Comparison of ENCODE assay signal across 19 cellular contexts in genomic region chr5:96149546-96149945, GRCh38.
DNase-seq lines count a peak whose midpoint lies in the region; ATAC-seq and TF ChIP-seq lines count a peak whose summit lies in the region.
"Had no signal": no experiment of that assay in that cellular context is flagged by ENCODE, and none has a peak within 500 bp of the region (broad histone marks: within the 10 kb centered on the region; RNA-seq: fewer than 3 reads in every experiment).

No MANE protein-coding gene starts in this region.

- no peaks in the 10 kb centered on the region for H3K27me3 Mint-ChIP-seq in MCF 10A (ENCODE audit: insufficient read depth, unreplicated experiment)
- H3K27me3 Mint-ChIP-seq in CD4-positive, alpha-beta memory T cell, result peaks cover 1 to 3% of the 10 kb centered on the region in 2 donors
- H3K27me3 Mint-ChIP-seq: brain had no signal

- no peaks in the 10 kb centered on the region for H3K9me3 ChIP-seq in Loucy (ENCODE audit: insufficient read depth, low read depth, low read length)
- no peaks in the 10 kb centered on the region for H3K9me3 ChIP-seq in CD4-positive, alpha-beta memory T cell (ENCODE audit: control insufficient read depth in 1 of 2, low read length in 2 of 2)
- H3K9me3 ChIP-seq: heart left ventricle, pancreas had no signal

- no peak overlapping the region for H3K9ac ChIP-seq in Loucy (ENCODE audit: low read depth, low read length, poor library complexity, severe bottlenecking)

- H3K9me2 ChIP-seq in Loucy (replicated peaks; ENCODE audit: low read depth, low read length), result no peaks in the 10 kb centered on the region

- no peak overlapping the region for H3K4me3 Mint-ChIP-seq in MCF 10A (ENCODE audit: unreplicated experiment)
- no peak overlapping the region for H3K4me3 Mint-ChIP-seq in CD4-positive, alpha-beta memory T cell
- H3K4me3 Mint-ChIP-seq: activated naive CD4-positive, alpha-beta T cell treated with anti-CD3 and anti-CD28 coated beads, Interleukin-2, amount 10 ng/mL, durations not matched to agents 7 days and 5 days; brain; T-helper 17 cell had no signal

- no peaks in the 10 kb centered on the region for H3F3A ChIP-seq in Loucy (ENCODE audit: low read depth)

- no peaks in the 10 kb centered on the region for H4K20me1 ChIP-seq in Loucy (ENCODE audit: insufficient read depth, low read length, poor library complexity, severe bottlenecking)

- TF ChIP-seq CTCF in 22Rv1 (IDR thresholded peaks at IDR 0.05), result no peak
- no peak for TF ChIP-seq CTCF in Loucy (conservative IDR thresholded peaks at IDR 0.05; ENCODE audit: low read length)
- TF ChIP-seq CTCF in MCF 10A (IDR thresholded peaks at IDR 0.05; ENCODE audit: unreplicated experiment), result no peak
- no peak for TF ChIP-seq CTCF in foreskin keratinocyte (conservative IDR thresholded peaks at IDR 0.05)

- BruUV-seq in MCF 10A (replicated peaks; lab: Mats Ljungman, UMichigan), result no TSS peak

- peak overlapping the region; percentile 17; the same call in 1 of the 2 replicates for H2AFZ ChIP-seq in Loucy (ENCODE audit: low read length)

- peaks cover 26% of the 10 kb centered on the region for H3K4me1 Mint-ChIP-seq in MCF 10A (ENCODE audit: insufficient read depth, unreplicated experiment)
- H3K4me1 Mint-ChIP-seq in CD4-positive, alpha-beta memory T cell, result no peaks in the 10 kb centered on the region
- H3K4me1 Mint-ChIP-seq: activated naive CD4-positive, alpha-beta T cell treated with anti-CD3 and anti-CD28 coated beads, Interleukin-2, amount 10 ng/mL, durations not matched to agents 7 days and 5 days; brain; T-helper 17 cell had no signal

- POLR2A ChIA-PET in MCF 10A (lab: Yijun Ruan, JAX), result interaction anchor here (0.7 to 4.9 kb wide), 40 partner anchors 8 to 291 kb away, joined by 3 to 38 read pairs (median 4); partner anchors contain the start of gene ELL2
- POLR2A ChIA-PET in CD4-positive, alpha-beta memory T cell (lab: Charles Lee; ENCODE audit: partially characterized antibody), result no interaction called here

- H3K79me2 ChIP-seq in Loucy (ENCODE audit: insufficient read depth, low read length), result no peaks in the 10 kb centered on the region

- H3K36me3 Mint-ChIP-seq in MCF 10A (ENCODE audit: insufficient read depth, unreplicated experiment), result no peaks in the 10 kb centered on the region
- no peaks in the 10 kb centered on the region for H3K36me3 Mint-ChIP-seq in CD4-positive, alpha-beta memory T cell
- H3K36me3 Mint-ChIP-seq: activated naive CD4-positive, alpha-beta T cell treated with anti-CD3 and anti-CD28 coated beads, Interleukin-2, amount 10 ng/mL, durations not matched to agents 7 days and 5 days; brain had no signal

- peak; percentile 66 for ATAC-seq in foreskin keratinocyte
- no peak for ATAC-seq in HG02642 (IDR thresholded peaks at IDR 0.05; ENCODE audit: poor library complexity, unreplicated experiment)
- ATAC-seq in GM18870 (IDR thresholded peaks at IDR 0.05; ENCODE audit: unreplicated experiment), result no peak
- ATAC-seq: activated CD4-positive, CD25-positive, alpha-beta regulatory T cell treated with anti-CD3 and anti-CD28 coated beads, Interleukin-2, amount 50 U/mL, for 24 hours; heart left ventricle; T-helper 17 cell had no signal

- H3K27ac Mint-ChIP-seq in MCF 10A (ENCODE audit: low read depth, unreplicated experiment), result no peak overlapping the region
- no peak overlapping the region for H3K27ac Mint-ChIP-seq in CD4-positive, alpha-beta memory T cell
- H3K27ac Mint-ChIP-seq: activated naive CD4-positive, alpha-beta T cell treated with anti-CD3 and anti-CD28 coated beads, Interleukin-2, amount 10 ng/mL, durations not matched to agents 7 days and 5 days; brain; T-helper 17 cell had no signal

- H3K4me1 ChIP-seq in Loucy (ENCODE audit: insufficient read depth, low read length, poor library complexity, severe bottlenecking) (peaks cover 6% of the 10 kb centered on the region), foreskin keratinocyte (peaks cover 36% of the 10 kb centered on the region)
- no peaks in the 10 kb centered on the region for H3K4me1 ChIP-seq in CD4-positive, alpha-beta memory T cell (ENCODE audit: insufficient read depth, low read length)
- H3K4me1 ChIP-seq: pancreas had no signal

- H3K27me3 ChIP-seq in Loucy (ENCODE audit: insufficient read depth, low read length, poor library complexity, severe bottlenecking) (no peaks in the 10 kb centered on the region), foreskin keratinocyte (no peaks in the 10 kb centered on the region)
- no peaks in the 10 kb centered on the region for H3K27me3 ChIP-seq in CD4-positive, alpha-beta memory T cell (ENCODE audit: insufficient read depth, low read length)
- H3K27me3 ChIP-seq: heart left ventricle, pancreas had no signal

- H3K36me3 ChIP-seq in Loucy (ENCODE audit: insufficient read depth, low read length), result no peaks in the 10 kb centered on the region
- no peaks in the 10 kb centered on the region for H3K36me3 ChIP-seq in CD4-positive, alpha-beta memory T cell (ENCODE audit: insufficient read depth, low read length)
- H3K36me3 ChIP-seq: heart left ventricle, pancreas had no signal

- no peaks in the 10 kb centered on the region for H3K9me3 Mint-ChIP-seq in MCF 10A (ENCODE audit: unreplicated experiment)
- peaks cover 0 to 1% (median 0%) of the 10 kb centered on the region in 8 donors for H3K9me3 Mint-ChIP-seq in CD4-positive, alpha-beta memory T cell
- H3K9me3 Mint-ChIP-seq: activated naive CD4-positive, alpha-beta T cell treated with anti-CD3 and anti-CD28 coated beads, Interleukin-2, amount 10 ng/mL, durations not matched to agents 7 days and 5 days; brain had no signal

- CTCF ChIA-PET in MCF 10A (lab: Yijun Ruan, JAX), result interaction anchor here (0.6 to 2.9 kb wide), 10 partner anchors 12 to 1730 kb away, joined by 3 to 15 read pairs (median 4); partner anchors contain the start of gene ELL2
- CTCF ChIA-PET in CD4-positive, alpha-beta memory T cell (lab: Charles Lee; ENCODE audit: partially characterized antibody), result no interaction called here

- DNase-seq in MCF 10A (ENCODE audit: unreplicated experiment) (peak; percentile 84), foreskin keratinocyte (peak; percentile 86 to 95), T-helper 1 cell (no peak)
- DNase-seq in CD4-positive, alpha-beta memory T cell, result no peak
- DNase-seq: activated naive CD4-positive, alpha-beta T cell treated with anti-CD3 and anti-CD28 coated beads, Interleukin-2, amount 10 ng/mL, durations not matched to agents 7 days and 5 days; COR-L47; effector CD8-positive, alpha-beta T cell; GF-D8; heart left ventricle; kidney; NCI-H2081 treated with DMSO at 0.1 percent for 48 hours; pancreas; T-helper 17 cell had no signal

- H3K4me2 ChIP-seq in Loucy (ENCODE audit: low read depth, low read length, poor library complexity, severe bottlenecking), result no peak overlapping the region

- H3K4me3 ChIP-seq in Loucy (ENCODE audit: low read length, poor library complexity, severe bottlenecking), result no peak overlapping the region
- no peak overlapping the region for H3K4me3 ChIP-seq in CD4-positive, alpha-beta memory T cell (ENCODE audit: low read length in 2 of 2)
- H3K4me3 ChIP-seq: heart left ventricle, pancreas had no signal

- H3K27ac ChIP-seq in 22Rv1 (peak overlapping the region; percentile 82), foreskin keratinocyte (peak overlapping the region; percentile 88)
- no peak overlapping the region for H3K27ac ChIP-seq in CD4-positive, alpha-beta memory T cell (ENCODE audit: low read depth, low read length)
- H3K27ac ChIP-seq: pancreas had no signal

- intact Hi-C loops in MCF 10A (cut with micrococcal nuclease), result loop anchor here (5.0 kb wide), 2 partner anchors 187 to 188 kb away; partner anchors contain the start of gene ELL2
- intact Hi-C loops in CD4-positive, alpha-beta memory T cell (cut with micrococcal nuclease), result no loop called here

Comparison
In these comparisons a context has a peak if more than half of its experiments do, and no peak if none do; other contexts are left out.
1. DNase-seq: peak in MCF 10A (single experiment) and foreskin keratinocyte (2 of 2); none in CD4-positive, alpha-beta memory T cell (0 of 5) and T-helper 1 cell (0 of 5).